1 cellular context compared by ENCODE assay signal in the genomic region with DNA sequence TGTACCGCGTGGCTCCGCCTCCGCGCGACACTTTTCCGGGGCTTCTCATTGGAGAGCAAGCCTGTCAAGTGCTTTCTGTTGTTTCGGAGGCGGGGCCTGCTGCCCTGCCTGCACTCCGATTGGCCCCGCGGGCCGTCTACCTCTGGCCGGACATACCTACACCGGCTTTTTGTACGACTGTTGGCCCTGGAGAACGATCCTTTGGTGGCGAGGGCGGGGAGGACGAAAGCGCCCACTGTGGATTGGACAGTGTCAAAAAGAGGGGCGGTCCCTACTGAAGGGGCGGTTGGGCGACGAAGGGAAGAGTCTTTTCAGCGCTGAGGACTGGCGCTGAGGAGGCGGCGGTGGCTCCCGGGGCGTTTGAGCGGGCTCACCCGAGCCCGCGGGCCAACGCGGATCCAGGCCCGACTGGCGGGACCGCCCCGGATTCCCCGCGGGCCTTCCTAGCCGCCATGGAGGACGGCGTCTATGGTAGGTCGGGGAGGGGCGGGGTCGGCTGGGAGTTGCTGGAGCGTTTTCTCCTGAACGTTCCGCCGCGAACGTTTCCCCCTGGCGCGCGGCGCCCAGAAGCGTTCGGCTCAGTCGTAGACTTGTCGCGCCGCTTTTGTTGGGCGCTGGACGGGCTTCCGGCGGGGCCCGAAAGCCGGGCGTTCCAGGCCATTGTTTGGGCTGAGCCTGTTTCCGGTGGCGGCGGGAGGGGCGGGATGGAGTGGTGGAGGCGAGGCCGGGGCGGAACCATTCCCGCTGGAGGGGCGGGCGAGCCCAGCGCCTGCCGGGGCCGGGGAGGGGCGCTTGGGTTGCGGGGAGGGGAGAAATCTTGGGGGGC.
A peak's percentile ranks its signal among the peaks of the same experiment; 100 is the strongest.
TF ChIP-seq lines count a peak whose summit lies in the region.

A gene with protein sequence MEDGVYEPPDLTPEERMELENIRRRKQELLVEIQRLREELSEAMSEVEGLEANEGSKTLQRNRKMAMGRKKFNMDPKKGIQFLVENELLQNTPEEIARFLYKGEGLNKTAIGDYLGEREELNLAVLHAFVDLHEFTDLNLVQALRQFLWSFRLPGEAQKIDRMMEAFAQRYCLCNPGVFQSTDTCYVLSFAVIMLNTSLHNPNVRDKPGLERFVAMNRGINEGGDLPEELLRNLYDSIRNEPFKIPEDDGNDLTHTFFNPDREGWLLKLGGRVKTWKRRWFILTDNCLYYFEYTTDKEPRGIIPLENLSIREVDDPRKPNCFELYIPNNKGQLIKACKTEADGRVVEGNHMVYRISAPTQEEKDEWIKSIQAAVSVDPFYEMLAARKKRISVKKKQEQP (plus strand): TSS at position 314 of the 826 bp plus-strand sequence. CDS start 139 bp downstream, at position 453.

TF ChIP-seq in K562, 482 proteins besides CTCF, POLR2A, EP300 and RAD21 (continued from another document and continues in another):
- TF ChIP-seq, protein P1, sequence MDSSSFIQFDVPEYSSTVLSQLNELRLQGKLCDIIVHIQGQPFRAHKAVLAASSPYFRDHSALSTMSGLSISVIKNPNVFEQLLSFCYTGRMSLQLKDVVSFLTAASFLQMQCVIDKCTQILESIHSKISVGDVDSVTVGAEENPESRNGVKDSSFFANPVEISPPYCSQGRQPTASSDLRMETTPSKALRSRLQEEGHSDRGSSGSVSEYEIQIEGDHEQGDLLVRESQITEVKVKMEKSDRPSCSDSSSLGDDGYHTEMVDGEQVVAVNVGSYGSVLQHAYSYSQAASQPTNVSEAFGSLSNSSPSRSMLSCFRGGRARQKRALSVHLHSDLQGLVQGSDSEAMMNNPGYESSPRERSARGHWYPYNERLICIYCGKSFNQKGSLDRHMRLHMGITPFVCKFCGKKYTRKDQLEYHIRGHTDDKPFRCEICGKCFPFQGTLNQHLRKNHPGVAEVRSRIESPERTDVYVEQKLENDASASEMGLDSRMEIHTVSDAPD (CRISPR knock-in tag; IDR thresholded peaks at IDR 0.05) = no peak
- TF ChIP-seq PHB (CRISPR knock-in tag; IDR thresholded peaks at IDR 0.05) = 0 out of 2 replicates have a peak, but pooled peaks have one; percentile 88
- peak; percentile 30; the same call in 1 of the 2 replicates for TF ChIP-seq ZNF143 (CRISPR knock-in tag; IDR thresholded peaks at IDR 0.05)
- TF ChIP-seq NONO (IDR thresholded peaks at IDR 0.05; ENCODE audit: low read depth in 2 of 2, low read length in 1 of 2) = peak in 1 of 2 experiments; percentile 77; a peak in 3 of 4 replicates
- TF ChIP-seq ZZZ3 (IDR thresholded peaks at IDR 0.05) = no peak
- TF ChIP-seq HDAC1 (IDR thresholded peaks at IDR 0.05) = peak in 1 of 2 experiments; percentile 83; a peak in 1 of 4 replicates
- TF ChIP-seq, protein P2, sequence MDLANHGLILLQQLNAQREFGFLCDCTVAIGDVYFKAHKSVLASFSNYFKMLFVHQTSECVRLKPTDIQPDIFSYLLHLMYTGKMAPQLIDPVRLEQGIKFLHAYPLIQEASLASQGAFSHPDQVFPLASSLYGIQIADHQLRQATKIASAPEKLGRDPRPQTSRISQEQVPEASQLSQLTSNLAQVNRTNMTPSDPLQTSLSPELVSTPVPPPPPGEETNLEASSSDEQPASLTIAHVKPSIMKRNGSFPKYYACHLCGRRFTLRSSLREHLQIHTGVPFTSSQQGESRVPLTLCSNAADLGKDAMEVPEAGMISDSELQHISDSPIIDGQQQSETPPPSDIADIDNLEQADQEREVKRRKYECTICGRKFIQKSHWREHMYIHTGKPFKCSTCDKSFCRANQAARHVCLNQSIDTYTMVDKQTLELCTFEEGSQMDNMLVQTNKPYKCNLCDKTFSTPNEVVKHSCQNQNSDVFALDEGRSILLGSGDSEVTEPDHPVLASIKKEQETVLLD (IDR thresholded peaks at IDR 0.05) = no peak; the same call in 1 of the 2 replicates
- TF ChIP-seq, protein P3, sequence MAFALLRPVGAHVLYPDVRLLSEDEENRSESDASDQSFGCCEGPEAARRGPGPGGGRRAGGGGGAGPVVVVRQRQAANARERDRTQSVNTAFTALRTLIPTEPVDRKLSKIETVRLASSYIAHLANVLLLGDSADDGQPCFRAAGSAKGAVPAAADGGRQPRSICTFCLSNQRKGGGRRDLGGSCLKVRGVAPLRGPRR (CRISPR knock-in tag; IDR thresholded peaks at IDR 0.05) = 0 out of 2 replicates have a peak, but pooled peaks have one; percentile 19
- peak; percentile 86 for TF ChIP-seq CREB1 (IDR thresholded peaks at IDR 0.05)
- TF ChIP-seq CREB1 (CRISPR knock-in tag; IDR thresholded peaks at IDR 0.05) = peak; percentile 82
- TF ChIP-seq, protein P4, sequence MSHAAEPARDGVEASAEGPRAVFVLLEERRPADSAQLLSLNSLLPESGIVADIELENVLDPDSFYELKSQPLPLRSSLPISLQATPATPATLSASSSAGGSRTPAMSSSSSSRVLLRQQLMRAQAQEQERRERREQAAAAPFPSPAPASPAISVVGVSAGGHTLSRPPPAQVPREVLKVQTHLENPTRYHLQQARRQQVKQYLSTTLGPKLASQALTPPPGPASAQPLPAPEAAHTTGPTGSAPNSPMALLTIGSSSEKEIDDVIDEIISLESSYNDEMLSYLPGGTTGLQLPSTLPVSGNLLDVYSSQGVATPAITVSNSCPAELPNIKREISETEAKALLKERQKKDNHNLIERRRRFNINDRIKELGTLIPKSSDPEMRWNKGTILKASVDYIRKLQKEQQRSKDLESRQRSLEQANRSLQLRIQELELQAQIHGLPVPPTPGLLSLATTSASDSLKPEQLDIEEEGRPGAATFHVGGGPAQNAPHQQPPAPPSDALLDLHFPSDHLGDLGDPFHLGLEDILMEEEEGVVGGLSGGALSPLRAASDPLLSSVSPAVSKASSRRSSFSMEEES (CRISPR knock-in tag; IDR thresholded peaks at IDR 0.05) = no peak
- TF ChIP-seq ILF3 (IDR thresholded peaks at IDR 0.05; ENCODE audit: borderline replicate concordance) = no peak; the same call in 1 of the 2 replicates
- TF ChIP-seq, protein P5, sequence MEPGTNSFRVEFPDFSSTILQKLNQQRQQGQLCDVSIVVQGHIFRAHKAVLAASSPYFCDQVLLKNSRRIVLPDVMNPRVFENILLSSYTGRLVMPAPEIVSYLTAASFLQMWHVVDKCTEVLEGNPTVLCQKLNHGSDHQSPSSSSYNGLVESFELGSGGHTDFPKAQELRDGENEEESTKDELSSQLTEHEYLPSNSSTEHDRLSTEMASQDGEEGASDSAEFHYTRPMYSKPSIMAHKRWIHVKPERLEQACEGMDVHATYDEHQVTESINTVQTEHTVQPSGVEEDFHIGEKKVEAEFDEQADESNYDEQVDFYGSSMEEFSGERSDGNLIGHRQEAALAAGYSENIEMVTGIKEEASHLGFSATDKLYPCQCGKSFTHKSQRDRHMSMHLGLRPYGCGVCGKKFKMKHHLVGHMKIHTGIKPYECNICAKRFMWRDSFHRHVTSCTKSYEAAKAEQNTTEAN (CRISPR knock-in tag; IDR thresholded peaks at IDR 0.05) = no peak
- no peak for TF ChIP-seq NR2C1 (IDR thresholded peaks at IDR 0.05)
- TF ChIP-seq NR2C1 (tag; IDR thresholded peaks at IDR 0.05) = no peak
- TF ChIP-seq FOXM1 (IDR thresholded peaks at IDR 0.05; ENCODE audit: low read depth) = no peak; the same call in 1 of the 2 replicates
- no peak for TF ChIP-seq FOXM1 (CRISPR knock-in tag; IDR thresholded peaks at IDR 0.05; ENCODE audit: low read depth)
- TF ChIP-seq SRSF3 (IDR thresholded peaks at IDR 0.05; ENCODE audit: insufficient read depth, low read length) = no peak
- TF ChIP-seq SIN3B (IDR thresholded peaks at IDR 0.05; ENCODE audit: low read depth) = peak; percentile 66; the same call in 1 of the 2 replicates
- peak; percentile 94 for TF ChIP-seq POLR2B (IDR thresholded peaks at IDR 0.05; ENCODE audit: low read depth, partially characterized antibody)
- peak; percentile 97 for TF ChIP-seq MBD2 (IDR thresholded peaks at IDR 0.05; ENCODE audit: borderline replicate concordance, low read depth)
- TF ChIP-seq, protein P6, sequence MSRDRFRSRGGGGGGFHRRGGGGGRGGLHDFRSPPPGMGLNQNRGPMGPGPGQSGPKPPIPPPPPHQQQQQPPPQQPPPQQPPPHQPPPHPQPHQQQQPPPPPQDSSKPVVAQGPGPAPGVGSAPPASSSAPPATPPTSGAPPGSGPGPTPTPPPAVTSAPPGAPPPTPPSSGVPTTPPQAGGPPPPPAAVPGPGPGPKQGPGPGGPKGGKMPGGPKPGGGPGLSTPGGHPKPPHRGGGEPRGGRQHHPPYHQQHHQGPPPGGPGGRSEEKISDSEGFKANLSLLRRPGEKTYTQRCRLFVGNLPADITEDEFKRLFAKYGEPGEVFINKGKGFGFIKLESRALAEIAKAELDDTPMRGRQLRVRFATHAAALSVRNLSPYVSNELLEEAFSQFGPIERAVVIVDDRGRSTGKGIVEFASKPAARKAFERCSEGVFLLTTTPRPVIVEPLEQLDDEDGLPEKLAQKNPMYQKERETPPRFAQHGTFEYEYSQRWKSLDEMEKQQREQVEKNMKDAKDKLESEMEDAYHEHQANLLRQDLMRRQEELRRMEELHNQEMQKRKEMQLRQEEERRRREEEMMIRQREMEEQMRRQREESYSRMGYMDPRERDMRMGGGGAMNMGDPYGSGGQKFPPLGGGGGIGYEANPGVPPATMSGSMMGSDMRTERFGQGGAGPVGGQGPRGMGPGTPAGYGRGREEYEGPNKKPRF (IDR thresholded peaks at IDR 0.05; ENCODE audit: low read depth, low read length) = no peak
- no peak for TF ChIP-seq MIER1 (IDR thresholded peaks at IDR 0.05; ENCODE audit: low read depth)
- TF ChIP-seq RHOXF2B (CRISPR knock-in tag; conservative IDR thresholded peaks at IDR 0.05) = no peak
- no peak for TF ChIP-seq PPARD (CRISPR knock-in tag; IDR thresholded peaks at IDR 0.05)
- 0 out of 2 replicates have a peak, but pooled peaks have one; percentile 82 for TF ChIP-seq HDAC6 (IDR thresholded peaks at IDR 0.05; ENCODE audit: low read depth, low read length)
- TF ChIP-seq POLR2H (tag; IDR thresholded peaks at IDR 0.05; ENCODE audit: low read depth) = peak; percentile 95
- TF ChIP-seq MCM3 (IDR thresholded peaks at IDR 0.05) = no peak
- TF ChIP-seq ZNF232 (CRISPR knock-in tag; IDR thresholded peaks at IDR 0.05) = 0 out of 2 replicates have a peak, but pooled peaks have one; percentile 59
- peak; percentile 92 for TF ChIP-seq FIP1L1 (IDR thresholded peaks at IDR 0.05; ENCODE audit: low read depth, low read length, poor library complexity, severe bottlenecking)
- peak; percentile 38; the same call in 1 of the 2 replicates for TF ChIP-seq DPF2 (IDR thresholded peaks at IDR 0.05)
- TF ChIP-seq, protein P7, sequence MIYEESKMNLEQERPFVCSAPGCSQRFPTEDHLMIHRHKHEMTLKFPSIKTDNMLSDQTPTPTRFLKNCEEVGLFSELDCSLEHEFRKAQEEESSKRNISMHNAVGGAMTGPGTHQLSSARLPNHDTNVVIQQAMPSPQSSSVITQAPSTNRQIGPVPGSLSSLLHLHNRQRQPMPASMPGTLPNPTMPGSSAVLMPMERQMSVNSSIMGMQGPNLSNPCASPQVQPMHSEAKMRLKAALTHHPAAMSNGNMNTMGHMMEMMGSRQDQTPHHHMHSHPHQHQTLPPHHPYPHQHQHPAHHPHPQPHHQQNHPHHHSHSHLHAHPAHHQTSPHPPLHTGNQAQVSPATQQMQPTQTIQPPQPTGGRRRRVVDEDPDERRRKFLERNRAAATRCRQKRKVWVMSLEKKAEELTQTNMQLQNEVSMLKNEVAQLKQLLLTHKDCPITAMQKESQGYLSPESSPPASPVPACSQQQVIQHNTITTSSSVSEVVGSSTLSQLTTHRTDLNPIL (CRISPR knock-in tag; IDR thresholded peaks at IDR 0.05) = no peak
- TF ChIP-seq ZSCAN29 (IDR thresholded peaks at IDR 0.05) = no peak
- no peak for TF ChIP-seq TFAM (CRISPR knock-in tag; conservative IDR thresholded peaks at IDR 0.05)
- TF ChIP-seq RFX1 (IDR thresholded peaks at IDR 0.05) = no peak
- no peak for TF ChIP-seq ADNP (tag; IDR thresholded peaks at IDR 0.05)
- TF ChIP-seq HNRNPK (IDR thresholded peaks at IDR 0.05; ENCODE audit: low read depth, low read length, poor library complexity, severe bottlenecking) = no peak
- no peak for TF ChIP-seq MYNN (IDR thresholded peaks at IDR 0.05)
- TF ChIP-seq MYNN (CRISPR knock-in tag; IDR thresholded peaks at IDR 0.05) = no peak
- TF ChIP-seq, protein P8, sequence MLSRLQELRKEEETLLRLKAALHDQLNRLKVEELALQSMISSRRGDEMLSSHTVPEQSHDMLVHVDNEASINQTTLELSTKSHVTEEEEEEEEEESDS (CRISPR knock-in tag; IDR thresholded peaks at IDR 0.05) = no peak
- TF ChIP-seq, protein P9, sequence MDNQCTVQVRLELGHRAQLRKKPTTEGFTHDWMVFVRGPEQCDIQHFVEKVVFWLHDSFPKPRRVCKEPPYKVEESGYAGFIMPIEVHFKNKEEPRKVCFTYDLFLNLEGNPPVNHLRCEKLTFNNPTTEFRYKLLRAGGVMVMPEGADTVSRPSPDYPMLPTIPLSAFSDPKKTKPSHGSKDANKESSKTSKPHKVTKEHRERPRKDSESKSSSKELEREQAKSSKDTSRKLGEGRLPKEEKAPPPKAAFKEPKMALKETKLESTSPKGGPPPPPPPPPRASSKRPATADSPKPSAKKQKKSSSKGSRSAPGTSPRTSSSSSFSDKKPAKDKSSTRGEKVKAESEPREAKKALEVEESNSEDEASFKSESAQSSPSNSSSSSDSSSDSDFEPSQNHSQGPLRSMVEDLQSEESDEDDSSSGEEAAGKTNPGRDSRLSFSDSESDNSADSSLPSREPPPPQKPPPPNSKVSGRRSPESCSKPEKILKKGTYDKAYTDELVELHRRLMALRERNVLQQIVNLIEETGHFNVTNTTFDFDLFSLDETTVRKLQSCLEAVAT (IDR thresholded peaks at IDR 0.05) = no peak; a peak in 1 of 4 replicates
- TF ChIP-seq CEBPB (tag; IDR thresholded peaks at IDR 0.05) = no peak
- no peak for TF ChIP-seq TRIM28 (IDR thresholded peaks at IDR 0.05)
- 0 out of 2 replicates have a peak, but pooled peaks have one; percentile 18 for TF ChIP-seq CTBP1 (IDR thresholded peaks at IDR 0.05; ENCODE audit: borderline replicate concordance)
- TF ChIP-seq CXXC5 (CRISPR knock-in tag; IDR thresholded peaks at IDR 0.05) = peak; percentile 74
- TF ChIP-seq ZNF76 (CRISPR knock-in tag; IDR thresholded peaks at IDR 0.05; ENCODE audit: borderline replicate concordance) = peak; percentile 37; the same call in 1 of the 2 replicates
- TF ChIP-seq, protein P10, sequence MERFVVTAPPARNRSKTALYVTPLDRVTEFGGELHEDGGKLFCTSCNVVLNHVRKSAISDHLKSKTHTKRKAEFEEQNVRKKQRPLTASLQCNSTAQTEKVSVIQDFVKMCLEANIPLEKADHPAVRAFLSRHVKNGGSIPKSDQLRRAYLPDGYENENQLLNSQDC (CRISPR knock-in tag; IDR thresholded peaks at IDR 0.05) = peak; percentile 52; the same call in 1 of the 2 replicates
- TF ChIP-seq, protein P11, sequence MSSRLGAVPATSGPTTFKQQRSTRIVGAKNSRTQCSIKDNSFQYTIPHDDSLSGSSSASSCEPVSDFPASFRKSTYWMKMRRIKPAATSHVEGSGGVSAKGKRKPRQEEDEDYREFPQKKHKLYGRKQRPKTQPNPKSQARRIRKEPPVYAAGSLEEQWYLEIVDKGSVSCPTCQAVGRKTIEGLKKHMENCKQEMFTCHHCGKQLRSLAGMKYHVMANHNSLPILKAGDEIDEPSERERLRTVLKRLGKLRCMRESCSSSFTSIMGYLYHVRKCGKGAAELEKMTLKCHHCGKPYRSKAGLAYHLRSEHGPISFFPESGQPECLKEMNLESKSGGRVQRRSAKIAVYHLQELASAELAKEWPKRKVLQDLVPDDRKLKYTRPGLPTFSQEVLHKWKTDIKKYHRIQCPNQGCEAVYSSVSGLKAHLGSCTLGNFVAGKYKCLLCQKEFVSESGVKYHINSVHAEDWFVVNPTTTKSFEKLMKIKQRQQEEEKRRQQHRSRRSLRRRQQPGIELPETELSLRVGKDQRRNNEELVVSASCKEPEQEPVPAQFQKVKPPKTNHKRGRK (tag; IDR thresholded peaks at IDR 0.05) = no peak
- no peak for TF ChIP-seq NCOA4 (IDR thresholded peaks at IDR 0.05; ENCODE audit: partially characterized antibody)
